ENCODE assay signal across 31 cellular contexts in genomic region chr9:135163023-135163780, GRCh38.
"Had no signal": no experiment of that assay in that cellular context is flagged by ENCODE, and none has a peak within 500 bp of the region (broad histone marks: within the 10 kb centered on the region; RNA-seq: fewer than 3 reads in every experiment).

No MANE protein-coding gene starts in this region.

- H3K36me3 ChIP-seq: brain microvascular endothelial cell, colonic mucosa, gastrocnemius medialis, heart left ventricle had no signal

- H3K4me3 ChIP-seq: colonic mucosa, gastrocnemius medialis, heart left ventricle had no signal

- H3K27ac ChIP-seq: brain microvascular endothelial cell, colonic mucosa, gastrocnemius medialis, heart left ventricle, VCaP had no signal

- H3K4me1 ChIP-seq: colonic mucosa, gastrocnemius medialis, heart left ventricle had no signal

- H3K9me3 ChIP-seq: colonic mucosa, gastrocnemius medialis, heart left ventricle had no signal

- ATAC-seq: activated CD4-positive, CD25-positive, alpha-beta regulatory T cell treated with anti-CD3 and anti-CD28 coated beads, Interleukin-2, amount 50 U/mL, for 24 hours; activated CD8-positive, alpha-beta T cell treated with anti-CD3 and anti-CD28 coated beads for 36 hours; activated T-cell treated with anti-CD3 and anti-CD28 coated beads, Interleukin-2, amount 50 U/mL, for 4 hours; activated T-helper 17 cell treated with anti-CD3 and anti-CD28 coated beads, Interleukin-2, amount 50 U/mL, for 72 hours; esophagus mucosa; gastrocnemius medialis; heart left ventricle; T-helper 17 cell had no signal

- FAIRE-seq: astrocyte, endometrium, endothelial cell of umbilical vein had no signal

- H3K27me3 ChIP-seq: brain microvascular endothelial cell, colonic mucosa had no signal

- DNase-seq: activated B cell treated with CpG ODN at 0.5 μM for 24 hours; activated CD4-positive, alpha-beta T cell treated with anti-CD3 and anti-CD28 coated beads for 48 hours; activated CD4-positive, alpha-beta T cell treated with anti-CD3 and anti-CD28 coated beads, Interleukin-2, amount 50 U/mL, for 1 hour; activated CD4-positive, alpha-beta T cell treated with anti-CD3 and anti-CD28 coated beads, Interleukin-2, amount 50 U/mL, for 48 hours; activated CD8-positive, alpha-beta memory T cell treated with anti-CD3 and anti-CD28 coated beads for 24 hours; activated CD8-positive, alpha-beta T cell treated with anti-CD3 and anti-CD28 coated beads for 36 hours; activated effector memory CD4-positive, alpha-beta T cell treated with Interleukin-2 at 50 U/mL for 16 hours; activated gamma-delta T cell treated with Interleukin-2 at 50 U/mL for 16 hours; activated naive CD4-positive, alpha-beta T cell treated with anti-CD3 and anti-CD28 coated beads, Interleukin-2, amount 50 U/mL, for 16 hours; activated naive CD4-positive, alpha-beta T cell treated with Interleukin-2 at 50 U/mL for 16 hours; activated T-cell treated with anti-CD3 and anti-CD28 coated beads, Interleukin-2, amount 50 U/mL, for 4 hours; amniotic stem cell; anterior cingulate cortex; brain microvascular endothelial cell; caudate nucleus; colonic mucosa; effector CD8-positive, alpha-beta T cell; foreskin fibroblast; gastrocnemius medialis; glutamatergic neuron; heart left ventricle; T-helper 1 cell; T-helper 17 cell; T1000 had no signal
